Comparison of ENCODE assay signal across 8 cellular contexts in the genomic region with DNA sequence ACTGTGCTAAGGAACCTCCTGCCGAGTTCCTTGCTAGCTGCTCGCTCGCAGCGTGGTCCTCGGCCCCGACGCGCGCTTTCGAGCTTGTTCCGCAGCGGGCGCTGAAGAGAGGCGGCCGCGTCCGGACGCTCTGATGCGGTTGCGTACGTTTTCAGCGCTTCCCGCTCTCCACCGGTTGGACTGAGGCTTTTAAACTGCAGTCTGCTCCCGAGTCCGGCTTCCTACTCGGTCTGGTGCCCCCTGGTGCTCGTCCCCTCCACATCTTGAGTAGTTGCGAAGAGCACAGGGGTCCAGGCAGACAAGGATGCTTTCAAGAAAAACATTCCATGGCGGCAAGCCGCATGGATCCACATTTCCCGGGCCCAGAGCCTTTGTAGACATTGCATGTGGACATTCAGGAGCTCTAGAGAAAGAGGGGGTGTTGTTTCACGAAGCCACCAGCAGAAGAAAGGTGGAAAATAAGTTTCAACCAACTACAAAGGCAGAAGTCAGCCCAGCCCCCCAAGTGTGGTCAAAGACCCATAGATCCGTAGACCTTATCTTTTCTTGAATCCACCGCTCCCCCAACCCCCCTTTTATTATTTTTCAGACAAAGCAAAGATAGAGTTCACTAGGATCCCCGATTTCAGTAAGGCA. TPM values are rescaled to one million over a fixed set of nuclear protein-coding genes. Genes with fewer than 3 reads are reported as not detected.
DNase-seq lines count a peak whose midpoint lies in the region; ATAC-seq and TF ChIP-seq lines count a peak whose summit lies in the region.

No MANE protein-coding gene starts in this region.

- H4K12ac ChIP-seq in trophoblast cell (ENCODE audit: low read depth, low read length): no peak overlapping the region

- no peak overlapping the region for H3K4ac ChIP-seq in trophoblast cell (ENCODE audit: low read depth, low read length)

- peak overlapping the region; percentile 34 for H4K91ac ChIP-seq in trophoblast cell (ENCODE audit: low read depth, low read length)

- no peak overlapping the region for H2AK5ac ChIP-seq in trophoblast cell (ENCODE audit: low read length)

- no peak for TF ChIP-seq EP300 in transverse colon (IDR thresholded peaks at IDR 0.05; ENCODE audit: low read depth)

- DNase-seq in NCI-H1105 (lab: John Stamatoyannopoulos, UW): peak; percentile 97
- DNase-seq in SKM-1 treated with dmso at 0.1 percent for 144 hours (lab: John Stamatoyannopoulos, UW; ENCODE audit: unreplicated experiment): peak; percentile 71
- DNase-seq in activated naive CD8-positive, alpha-beta T cell treated with anti-CD3 and anti-CD28 coated beads, Interleukin-2, amount 50 U/mL, for 24 hours: peak; percentile 91
- DNase-seq in heart left ventricle: peak; percentile 93 to 96 (median 95)
- DNase-seq in trophoblast cell: peak; percentile 99
- peak; percentile 93 for DNase-seq in transverse colon

- peaks cover 22% of the 10 kb centered on the region for H3K4me1 Mint-ChIP-seq in activated naive CD8-positive, alpha-beta T cell treated with anti-CD3 and anti-CD28 coated beads, Interleukin-2, amount 50 U/mL, for 24 hours

- no peak overlapping the region for H3K27ac Mint-ChIP-seq in activated naive CD8-positive, alpha-beta T cell treated with anti-CD3 and anti-CD28 coated beads, Interleukin-2, amount 50 U/mL, for 24 hours

- no peak overlapping the region for H3K23ac ChIP-seq in trophoblast cell (ENCODE audit: low read length)

- no peak overlapping the region for H2BK5ac ChIP-seq in trophoblast cell (ENCODE audit: low read depth, low read length, poor library complexity)

- peaks cover 20% of the 10 kb centered on the region for H3K79me1 ChIP-seq in trophoblast cell (ENCODE audit: low read length)

- H3K18ac ChIP-seq in trophoblast cell (ENCODE audit: low read length): no peak overlapping the region

- H3K4me3 Mint-ChIP-seq in activated naive CD8-positive, alpha-beta T cell treated with anti-CD3 and anti-CD28 coated beads, Interleukin-2, amount 50 U/mL, for 24 hours: no peak overlapping the region

- H3K9me3 ChIP-seq in heart left ventricle (no peaks in the 10 kb centered on the region), trophoblast cell (ENCODE audit: insufficient read depth, low read depth, low read length) (peaks cover 2% of the 10 kb centered on the region), transverse colon (no peaks in the 10 kb centered on the region)

- peak; percentile 88 for TF ChIP-seq POLR2A in GM10847 (IDR thresholded peaks at IDR 0.05; ENCODE audit: extremely low read depth, insufficient read length)
- TF ChIP-seq POLR2A in heart left ventricle (IDR thresholded peaks at IDR 0.05): peak in 1 of 2 donors; percentile 69
- TF ChIP-seq POLR2A in transverse colon (IDR thresholded peaks at IDR 0.05): peak; percentile 34

- peak overlapping the region; percentile 70 for H3K4me2 ChIP-seq in trophoblast cell (ENCODE audit: low read length)

- in situ Hi-C loops in transverse colon (cut with MboI; ENCODE audit: low pct_ligation_motif_present in 1 of 4, low pct_unique_long_range_greater_than_20kb in 1 of 4, low sequenced_read_pairs in 3 of 4): loop anchor here in 1 of 4 donors (5.0 kb wide), 1 partner anchor 179 kb away; no protein-coding TSS in a partner anchor

- H3K9me3 Mint-ChIP-seq in activated naive CD8-positive, alpha-beta T cell treated with anti-CD3 and anti-CD28 coated beads, Interleukin-2, amount 50 U/mL, for 24 hours: no peaks in the 10 kb centered on the region

- H3K4me1 ChIP-seq in heart left ventricle (peaks cover 0 to 47% (median 22%) of the 10 kb centered on the region in 12 donors), trophoblast cell (ENCODE audit: control insufficient read depth in 1 of 2, insufficient read depth in 2 of 2, low read length in 2 of 2) (peaks cover 2 to 7% of the 10 kb centered on the region in 2 experiments), transverse colon (peaks cover 5 to 41% (median 23%) of the 10 kb centered on the region in 4 donors)

- peak overlapping the region; percentile 57 for H4K8ac ChIP-seq in trophoblast cell (ENCODE audit: low read depth, low read length)

- intact Hi-C loops in heart left ventricle (cut with DNase I) (loop anchor here in 8 of 10 donors (1.0 to 5.0 kb wide), 20 partner anchors 32 to 196 kb away; a partner anchor contains a TSS), transverse colon (cut with DNase I; ENCODE audit: low total_unique reads) (loop anchor here (5.0 to 10.0 kb wide), 3 partner anchors 63 to 174 kb away; no protein-coding TSS in a partner anchor)

- H3K36me3 ChIP-seq in heart left ventricle: no peaks in the 10 kb centered on the region
- no peaks in the 10 kb centered on the region for H3K36me3 ChIP-seq in trophoblast cell (ENCODE audit: control insufficient read depth in 1 of 2, insufficient read depth in 2 of 2, low read length in 2 of 2)
- H3K36me3 ChIP-seq in transverse colon: no peaks in the 10 kb centered on the region

- no peak overlapping the region for H3K14ac ChIP-seq in trophoblast cell (ENCODE audit: low read length)

- WGBS in heart left ventricle, 4 donors: 0 to 1% (median 1%) methylated on average over 26 to 36 of the region's 36 CpGs
- WGBS in trophoblast cell (ENCODE audit: extremely low coverage, insufficient coverage, insufficient read length): no CpG with 5 or more reads among the region's 36 CpGs
- WGBS in transverse colon (ENCODE audit: low coverage in 1 of 2), 2 donors: 1 to 2% methylated on average over 17 to 36 of the region's 36 CpGs

- H3K27me3 ChIP-seq in heart left ventricle (no peaks in the 10 kb centered on the region), trophoblast cell (ENCODE audit: insufficient read depth, low read length) (no peaks in the 10 kb centered on the region), transverse colon (no peaks in the 10 kb centered on the region)

- TF ChIP-seq CTCF in heart left ventricle (IDR thresholded peaks at IDR 0.05) (peak; percentile 62 to 92 (median 78)), transverse colon (IDR thresholded peaks at IDR 0.05) (peak; percentile 55 to 82 (median 63))

- ATAC-seq in HG02588 (IDR thresholded peaks at IDR 0.05; ENCODE audit: unreplicated experiment) (peak; percentile 34), heart left ventricle (peak; percentile 67 to 79 (median 70))
- ATAC-seq in activated naive CD8-positive, alpha-beta T cell treated with anti-CD3 and anti-CD28 coated beads, Interleukin-2, amount 50 U/mL, for 24 hours: peak; percentile 70

- H3K4me3 ChIP-seq in heart left ventricle: peak overlapping the region; percentile 15 to 97 (median 84)
- H3K4me3 ChIP-seq in trophoblast cell (ENCODE audit: low read depth, low read length): no peak overlapping the region
- H3K4me3 ChIP-seq in transverse colon: peak overlapping the region; percentile 3 to 100 (median 98)

- peak overlapping the region; percentile 39 to 99 (median 98) for H3K27ac ChIP-seq in heart left ventricle
- H3K27ac ChIP-seq in trophoblast cell (ENCODE audit: low read depth, low read length): peak overlapping the region; percentile 82
- H3K27ac ChIP-seq in transverse colon: peak overlapping the region; percentile 97 to 100 (median 100)

- peaks cover 26% of the 10 kb centered on the region for H3K36me3 Mint-ChIP-seq in activated naive CD8-positive, alpha-beta T cell treated with anti-CD3 and anti-CD28 coated beads, Interleukin-2, amount 50 U/mL, for 24 hours (ENCODE audit: low read depth)

- no peak overlapping the region for H2BK12ac ChIP-seq in trophoblast cell (ENCODE audit: low read length)

- H3K27me3 Mint-ChIP-seq in activated naive CD8-positive, alpha-beta T cell treated with anti-CD3 and anti-CD28 coated beads, Interleukin-2, amount 50 U/mL, for 24 hours: no peaks in the 10 kb centered on the region

- H3K9ac ChIP-seq in trophoblast cell (ENCODE audit: low read length): peak overlapping the region; percentile 22

- H3K79me2 ChIP-seq in trophoblast cell (ENCODE audit: control insufficient read depth, insufficient read depth, low read length, poor library complexity): peaks cover 22% of the 10 kb centered on the region

- no peak overlapping the region for H2AFZ ChIP-seq in trophoblast cell (ENCODE audit: insufficient read depth, low read length, poor library complexity)

- H2BK120ac ChIP-seq in trophoblast cell (ENCODE audit: insufficient read depth, low read length, poor library complexity): peak overlapping the region; percentile 29

RNA-seq across cellular contexts. Expression of a gene that starts 1.1 kb away (rescaled TPM):
- 100 to 1,000 TPM; 247 to 373 (median 302) TPM for total RNA-seq in heart left ventricle
- polyA plus RNA-seq in heart left ventricle: 100 to 1,000 TPM in 1 of 2 donors, 10 to 100 TPM in 1; 59.9 to 247 TPM
- 67.0 and 67.8 TPM in 2 replicates for polyA plus RNA-seq in trophoblast cell (2013)
- 100 to 1,000 TPM in 1 of 4 donors, 10 to 100 TPM in 3; 79.2 to 169 (median 92.1) TPM for total RNA-seq in transverse colon
